In genomic region chr7:98805956-98806838, GRCh38 we compare ENCODE assay signal across 26 cellular contexts.
"Had no signal": no experiment of that assay in that cellular context is flagged by ENCODE, and none has a peak within 500 bp of the region (broad histone marks: within the 10 kb centered on the region; RNA-seq: fewer than 3 reads in every experiment).

No MANE protein-coding gene starts in this region.

- H3K9ac ChIP-seq: parathyroid adenoma had no signal

- ATAC-seq: esophagus mucosa; heart left ventricle; left colon; left ventricle myocardium superior; right lobe of liver; stimulated activated memory B cell treated with anti-CD40 and anti-IgM and Interleukin-4, amounts not matched to agents 10 μg/mL and 1 μg/mL and 100 μg/mL, for 72 hours; stimulated activated naive CD8-positive, alpha-beta T cell treated with anti-CD3 and anti-CD28 coated beads, Interleukin-15, amount 100 ng/mL, for 72 hours; upper lobe of right lung had no signal

- H3K27me3 ChIP-seq: right lobe of liver, testis, tibial nerve, upper lobe of right lung, vagina had no signal

- H3K4me3 ChIP-seq: dorsolateral prefrontal cortex, heart left ventricle, lung, prostate gland, right lobe of liver, spleen, testis, tibial nerve, upper lobe of right lung, vagina had no signal

- H3K36me3 ChIP-seq: heart left ventricle, prostate gland, right lobe of liver, spleen, tibial nerve, upper lobe of right lung, vagina had no signal

- H3K79me2 ChIP-seq: parathyroid adenoma had no signal

- H3K9me3 ChIP-seq: prostate gland, right lobe of liver, testis, vagina had no signal

- H2AFZ ChIP-seq: parathyroid adenoma had no signal

- H3K4me1 ChIP-seq: parathyroid adenoma, prostate gland, right lobe of liver, testis, upper lobe of right lung, vagina had no signal

- H3K27ac ChIP-seq: dorsolateral prefrontal cortex, heart left ventricle, parathyroid adenoma, prostate gland, right lobe of liver, spleen, testis, tibial nerve, upper lobe of right lung, vagina had no signal

- DNase-seq: dorsolateral prefrontal cortex; effector CD8-positive, alpha-beta T cell; heart left ventricle; hippocampal formation; left colon; left ventricle myocardium superior; mesenchymal stem cell; midbrain; naive B cell; occipital lobe; retina; right lobe of liver; spleen; stimulated activated CD4-positive, alpha-beta T cell treated with anti-CD3 and anti-CD28 coated beads, Interleukin-15, amount 100 ng/mL, for 24 hours; stimulated activated CD4-positive, alpha-beta T cell treated with anti-CD3 and anti-CD28 coated beads, Interleukin-1b, Interleukin-23, amount 100 ng/mL, for 48 hours; stimulated activated CD4-positive, alpha-beta T cell treated with anti-CD3 and anti-CD28 coated beads, Interleukin-4, amount 100 ng/mL, for 24 hours; stimulated activated naive CD8-positive, alpha-beta T cell treated with anti-CD3 and anti-CD28 coated beads, Interleukin-15, amount 100 ng/mL, for 72 hours; testis; upper lobe of right lung had no signal
